Comparison of ENCODE assay signal across 8 cellular contexts in genomic region chr7:26376208-26376917, GRCh38.
DNase-seq lines count a peak whose midpoint lies in the region; ATAC-seq and TF ChIP-seq lines count a peak whose summit lies in the region.

No MANE protein-coding gene starts in this region.

- H3K4me2 ChIP-seq in PC-3 (ENCODE audit: low read length) = peak overlapping the region; percentile 40; the same call in 1 of the 2 replicates

- H3K9ac ChIP-seq in PC-3 (ENCODE audit: low read length) = no peak overlapping the region

- ATAC-seq in CD8-positive, alpha-beta T cell = peak; percentile 41
- ATAC-seq in GM19438 (IDR thresholded peaks at IDR 0.05; ENCODE audit: low read depth, unreplicated experiment) (peak; percentile 52), HG03460 (IDR thresholded peaks at IDR 0.05; ENCODE audit: unreplicated experiment) (peak; percentile 39), PC-3 (peak; percentile 37)

- no peak overlapping the region for H3K27ac ChIP-seq in CD8-positive, alpha-beta T cell (ENCODE audit: low read depth, low read length)
- no peak overlapping the region for H3K27ac ChIP-seq in PC-3 (ENCODE audit: low read length)
- peak overlapping the region; percentile 72 for H3K27ac ChIP-seq in angular gyrus (ENCODE audit: low read depth, low read length)

- peaks cover 5% of the 10 kb centered on the region for H3K4me1 Mint-ChIP-seq in CD8-positive, alpha-beta T cell (ENCODE audit: low read depth)

- H3F3A ChIP-seq in PC-3 (ENCODE audit: low read length, unreplicated experiment) = no peaks in the 10 kb centered on the region

- H3K27me3 ChIP-seq in CD8-positive, alpha-beta T cell (ENCODE audit: insufficient read depth, low read length) = peaks cover 11% of the 10 kb centered on the region
- H3K27me3 ChIP-seq in PC-3 (ENCODE audit: low read length) = no peaks in the 10 kb centered on the region

- H3K4me3 ChIP-seq in CD8-positive, alpha-beta T cell (ENCODE audit: low read depth, low read length) = peak overlapping the region; percentile 75
- no peak overlapping the region for H3K4me3 ChIP-seq in PC-3 (ENCODE audit: low read length)

- BruUV-seq in PC-3 (replicated peaks; lab: Mats Ljungman, UMichigan) = no TSS peak

- no peaks in the 10 kb centered on the region for H3K79me2 ChIP-seq in PC-3 (ENCODE audit: low read length)

- intact Hi-C loops in CD8-positive, alpha-beta T cell (cut with DNase I, micrococcal nuclease) = loop anchor here in 1 of 2 experiments (10.0 kb wide), 1 partner anchor 488 kb away; the partner anchor contains the start of gene SKAP2
- intact Hi-C loops in PC-3 (cut with micrococcal nuclease) = no loop called here

- CTCF ChIA-PET in CD8-positive, alpha-beta T cell (lab: Charles Lee) = interaction anchor here (0.9 to 3.2 kb wide), 6 partner anchors 11 to 785 kb away, joined by 3 to 26 read pairs (median 4); no protein-coding TSS in a partner anchor
- CTCF ChIA-PET in PC-3 (lab: Charles Lee) = interaction anchor here (1.2 kb wide), 1 partner anchor 21 kb away, joined by 4 read pairs; no protein-coding TSS in a partner anchor

- DNase-seq in CD8-positive, alpha-beta T cell = peak in 3 of 7 experiments; percentile 9 to 53 (median 30)
- DNase-seq in PC-3 = no peak
- DNase-seq in islet precursor cell = peak; percentile 82
- peak; percentile 25 for DNase-seq in stimulated activated CD4-positive, alpha-beta T cell treated with anti-CD3 and anti-CD28 coated beads, Interleukin-12 subunit alpha, Interleukin-12 subunit beta, amount 100 ng/mL, for 4 hours
- no peak for DNase-seq in COLO829 (ENCODE audit: low spot score)

- H3K27ac Mint-ChIP-seq in CD8-positive, alpha-beta T cell = no peak overlapping the region

- no peaks in the 10 kb centered on the region for H3K36me3 ChIP-seq in CD8-positive, alpha-beta T cell (ENCODE audit: insufficient read depth, low read length)
- peaks cover 4% of the 10 kb centered on the region; the same call in 1 of the 2 replicates for H3K36me3 ChIP-seq in PC-3 (ENCODE audit: low read depth, low read length)

- no peaks in the 10 kb centered on the region for H3K9me2 ChIP-seq in PC-3 (replicated peaks; ENCODE audit: low read length)

- POLR2A ChIA-PET in CD8-positive, alpha-beta T cell (lab: Charles Lee) = no interaction called here
- POLR2A ChIA-PET in PC-3 (lab: Charles Lee; ENCODE audit: unreplicated experiment) = no interaction called here

- no peaks in the 10 kb centered on the region for H3K9me3 Mint-ChIP-seq in CD8-positive, alpha-beta T cell

- no peaks in the 10 kb centered on the region for H4K20me1 ChIP-seq in PC-3 (ENCODE audit: low read length)

- H3K4me1 ChIP-seq in CD8-positive, alpha-beta T cell (ENCODE audit: insufficient read depth, low read length) = peaks cover 8% of the 10 kb centered on the region
- H3K4me1 ChIP-seq in PC-3 (ENCODE audit: insufficient read depth, low read length) = no peaks in the 10 kb centered on the region

- H3K36me3 Mint-ChIP-seq in CD8-positive, alpha-beta T cell = peaks cover 8% of the 10 kb centered on the region

- peak overlapping the region; percentile 84 for H3K4me3 Mint-ChIP-seq in CD8-positive, alpha-beta T cell

- H2AFZ ChIP-seq in PC-3 (ENCODE audit: low read length) = no peak overlapping the region

- TF ChIP-seq CTCF in CD8-positive, alpha-beta T cell (IDR thresholded peaks at IDR 0.05) = no peak
- TF ChIP-seq CTCF in PC-3 (conservative IDR thresholded peaks at IDR 0.05; ENCODE audit: low read depth, low read length) = no peak

- peaks cover 29% of the 10 kb centered on the region for H3K27me3 Mint-ChIP-seq in CD8-positive, alpha-beta T cell (ENCODE audit: low read depth)

- no peaks in the 10 kb centered on the region for H3K9me3 ChIP-seq in CD8-positive, alpha-beta T cell (ENCODE audit: low read length)
- no peaks in the 10 kb centered on the region for H3K9me3 ChIP-seq in PC-3 (ENCODE audit: low read length)

Comparison
In these comparisons a context has a peak if more than half of its experiments do, and no peak if none do; other contexts are left out.
1. DNase-seq: peak in islet precursor cell (single experiment) and stimulated activated CD4-positive, alpha-beta T cell treated with anti-CD3 and anti-CD28 coated beads, Interleukin-12 subunit alpha, Interleukin-12 subunit beta, amount 100 ng/mL, for 4 hours (single experiment); none in PC-3 (single experiment) and COLO829 (single experiment).
2. Peak in every context shown above with its lines, with median percentiles within 50 percentile points of each other: ATAC-seq.